ENCODE assay signal across 8 cellular contexts in the genomic region with DNA sequence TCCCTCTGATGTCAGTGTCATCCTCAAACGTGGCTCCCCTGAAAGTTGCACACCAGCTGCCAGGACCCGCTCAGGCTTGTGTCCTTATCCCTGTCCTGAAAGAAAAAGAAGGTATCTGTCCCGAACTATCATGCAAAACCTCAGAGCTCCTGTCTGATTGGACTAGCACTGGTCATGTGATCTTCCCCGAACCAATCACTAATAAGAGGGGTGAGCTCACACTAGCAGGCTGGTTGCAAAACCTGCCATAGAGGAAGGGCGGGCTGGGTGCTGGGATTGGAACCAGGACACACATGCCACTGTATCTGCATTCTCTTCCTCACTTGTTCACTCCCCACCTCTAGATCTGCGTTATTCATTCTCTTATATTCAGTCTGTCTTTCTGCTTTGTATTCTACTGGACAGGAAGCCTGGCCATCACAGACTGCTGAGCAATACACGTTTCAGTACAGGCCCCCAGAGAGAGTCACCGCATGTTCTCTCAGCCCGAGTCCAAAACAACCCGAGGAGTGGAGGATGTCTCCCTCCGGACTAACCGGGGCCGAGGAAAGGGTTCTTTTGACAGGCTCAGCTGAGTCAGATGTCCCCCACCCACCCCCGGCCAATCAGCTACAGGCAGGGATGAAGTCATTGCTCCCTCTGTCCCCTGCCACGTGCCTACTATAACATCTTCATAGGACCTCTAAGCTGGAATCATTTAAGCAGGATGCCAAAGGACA.
DNase-seq lines count a peak whose midpoint lies in the region; ATAC-seq and FAIRE-seq lines count a peak whose summit lies in the region.

No MANE protein-coding gene starts in this region.

- FAIRE-seq in islet of Langerhans (lab: Jason Lieb, UNC), result peak; percentile 92

- ATAC-seq in GM19324 (IDR thresholded peaks at IDR 0.05; ENCODE audit: low FRiP score, unreplicated experiment) (peak; percentile 74), HG03439 (IDR thresholded peaks at IDR 0.05; ENCODE audit: unreplicated experiment) (peak; percentile 85)

- H3K9ac ChIP-seq in skeletal muscle satellite cell (ENCODE audit: low read depth, low read length), result peak overlapping the region; percentile 87

- no peaks in the 10 kb centered on the region for H3K27me3 ChIP-seq in skeletal muscle satellite cell (ENCODE audit: control insufficient read depth, insufficient read depth, low read length)

- H3K4me1 ChIP-seq in skeletal muscle satellite cell (ENCODE audit: control insufficient read depth, insufficient read depth, low read length), result peaks cover 48% of the 10 kb centered on the region

- H3K36me3 ChIP-seq in skeletal muscle satellite cell (ENCODE audit: insufficient read depth, low read length), result no peaks in the 10 kb centered on the region

- DNase-seq in DMS 273 (lab: John Stamatoyannopoulos, UW; ENCODE audit: unreplicated experiment) (peak; percentile 97), NCI-H774 (lab: John Stamatoyannopoulos, UW) (peak; percentile 54), caudate nucleus (lab: John Stamatoyannopoulos, UW) (peak; percentile 48 to 98 (median 88)), T-helper 9 cell (no peak)

- peak overlapping the region; percentile 67 for H3K27ac ChIP-seq in caudate nucleus (ENCODE audit: low read depth, low read length)

- H3K4me2 ChIP-seq in skeletal muscle satellite cell (ENCODE audit: low read length), result peak overlapping the region; percentile 80

- peak overlapping the region; percentile 60 for H3K4me3 ChIP-seq in skeletal muscle satellite cell (ENCODE audit: low read length)

- no peaks in the 10 kb centered on the region for H3K9me3 ChIP-seq in skeletal muscle satellite cell (replicated peaks; ENCODE audit: low read length)
